Comparison of ENCODE assay signal across 8 cellular contexts in genomic region chr16:71808593-71809449, GRCh38. TPM values are rescaled to one million over a fixed set of nuclear protein-coding genes. Genes with fewer than 3 reads are reported as not detected.
DNase-seq lines count a peak whose midpoint lies in the region; ATAC-seq and TF ChIP-seq lines count a peak whose summit lies in the region.

Gene AP1G1, minus strand, starts transcription at chr16:71808834. Its CDS starts 19,355 bp downstream, at chr16:71789479.

- no peaks in the 10 kb centered on the region for H3K36me3 Mint-ChIP-seq in nephron (ENCODE audit: low read depth)

- peak; percentile 96 for ATAC-seq in stimulated activated naive CD8-positive, alpha-beta T cell treated with anti-CD3 and anti-CD28 coated beads, Interleukin-15, Interleukin-2, amounts not matched to agents 100 U/mL and 50 U/mL, for 24 hours

- TF ChIP-seq CTCF in fibroblast of the aortic adventitia (IDR thresholded peaks at IDR 0.05; ENCODE audit: insufficient read depth, low read length) (no peak), nephron (IDR thresholded peaks at IDR 0.05; ENCODE audit: unreplicated experiment in 3 of 3) (no peak)

- in situ Hi-C loops in HAP-1 (cut with MboI; ENCODE audit: low sequenced_read_pairs) = loop anchor here (5.0 kb wide), 1 partner anchor 83 kb away; no protein-coding TSS in a partner anchor

- peak within 1 kb of the TSS; percentile 95 to 99 (median 98) for H3K4me3 Mint-ChIP-seq in nephron

- H3K27me3 Mint-ChIP-seq in nephron (ENCODE audit: low read depth) = no peaks in the 10 kb centered on the region

- H3K4me1 ChIP-seq in ES-I3 (ENCODE audit: insufficient read depth, low read length) = no peaks in the 10 kb centered on the region
- H3K4me1 ChIP-seq in HAP-1 = peaks cover 10% of the 10 kb centered on the region

- H3K4me1 Mint-ChIP-seq in nephron = peaks cover 6% of the 10 kb centered on the region

- DNase-seq in HAP-1 (ENCODE audit: low spot score in 2 of 2) (peak; percentile 92 to 95), MG63 (peak; percentile 93), SHP77 (lab: John Stamatoyannopoulos, UW) (peak; percentile 93 to 96), fibroblast of the aortic adventitia (ENCODE audit: low read depth) (peak; percentile 99)
- DNase-seq in activated effector memory CD4-positive, alpha-beta T cell treated with Interleukin-2 at 50 U/mL for 16 hours = peak; percentile 90
- DNase-seq in stimulated activated naive CD8-positive, alpha-beta T cell treated with anti-CD3 and anti-CD28 coated beads, Interleukin-15, Interleukin-2, amounts not matched to agents 100 U/mL and 50 U/mL, for 24 hours = peak; percentile 90

- H3K9me3 Mint-ChIP-seq in nephron = no peaks in the 10 kb centered on the region

- H3K9ac ChIP-seq in ES-I3 (ENCODE audit: low read depth, low read length) = peak within 1 kb of the TSS; percentile 87

- H3K27me3 ChIP-seq in HAP-1 (ENCODE audit: low read depth) = no peaks in the 10 kb centered on the region
- no peaks in the 10 kb centered on the region for H3K27me3 ChIP-seq in MG63

- H3K27ac Mint-ChIP-seq in nephron = peak within 1 kb of the TSS; percentile 97 to 100 (median 100)

- H3K36me3 ChIP-seq in ES-I3 (ENCODE audit: insufficient read depth, low read length) (no peaks in the 10 kb centered on the region), HAP-1 (replicated peaks) (peaks cover 7% of the 10 kb centered on the region), MG63 (peaks cover 12% of the 10 kb centered on the region)

- H3K9me3 ChIP-seq in ES-I3 (ENCODE audit: control insufficient read depth, insufficient read depth, low read length) (no peaks in the 10 kb centered on the region), HAP-1 (no peaks in the 10 kb centered on the region), MG63 (no peaks in the 10 kb centered on the region)

- H3K4me3 ChIP-seq in HAP-1 (peak within 1 kb of the TSS; percentile 100), MG63 (peak within 1 kb of the TSS; percentile 83), fibroblast of the aortic adventitia (ENCODE audit: low read depth, low read length) (peak within 1 kb of the TSS; percentile 91)

RNA-seq across cellular contexts. Expression of gene AP1G1, which starts in this region (rescaled TPM):
- total RNA-seq in MG63 (2014; rRNA removed; shearing (Covaris generic); ENCODE audit: low replicate concordance) = 15.3 and 20.9 TPM in 2 replicates
- 80.5 and 146 TPM in 2 replicates for total RNA-seq in fibroblast of the aortic adventitia (ENCODE audit: low replicate concordance)

Comparison
In these comparisons a context has a peak if more than half of its experiments do, and no peak if none do; other contexts are left out.
1. Peak in every context shown above with its lines: DNase-seq, ATAC-seq and H3K4me3 ChIP-seq.